Comparison of ENCODE assay signal across 23 cellular contexts in genomic region chr12:58895053-58895452, GRCh38. TPM values are rescaled to one million over a fixed set of nuclear protein-coding genes. Genes with fewer than 3 reads are reported as not detected.
DNase-seq lines count a peak whose midpoint lies in the region; ATAC-seq and TF ChIP-seq lines count a peak whose summit lies in the region.
"Had no signal": no experiment of that assay in that cellular context is flagged by ENCODE, and none has a peak within 500 bp of the region (broad histone marks: within the 10 kb centered on the region; RNA-seq: fewer than 3 reads in every experiment).

No MANE protein-coding gene starts in this region.

- DNase-seq in breast epithelium (ENCODE audit: low spot score in 2 of 2), result no peak
- DNase-seq in MCF 10A (ENCODE audit: unreplicated experiment), result no peak
- DNase-seq in left lobe of liver (ENCODE audit: low spot score), result no peak
- no peak for DNase-seq in suprapubic skin (ENCODE audit: low spot score in 2 of 2)
- no peak for DNase-seq in NK-92 (lab: John Stamatoyannopoulos, UW; ENCODE audit: unreplicated experiment)
- DNase-seq in glomerular visceral epithelial cell (ENCODE audit: extremely low spot score), result no peak
- DNase-seq in cerebellar nuclear complex (lab: John Stamatoyannopoulos, UW), result no peak
- DNase-seq: activated CD4-positive, alpha-beta T cell treated with anti-CD3 and anti-CD28 coated beads, Interleukin-2, amount 10 ng/mL, durations not matched to agents 24 days and 14 days; activated CD8-positive, alpha-beta memory T cell treated with anti-CD3 and anti-CD28 coated beads, Interleukin-2, amount 10 ng/mL, durations not matched to agents 7 days and 5 days; activated naive CD4-positive, alpha-beta T cell treated with anti-CD3 and anti-CD28 coated beads, Interleukin-2, amount 10 ng/mL, durations not matched to agents 7 days and 5 days; CD4-positive, alpha-beta memory T cell; hippocampal formation; NCI-H2171 treated with DMSO at 0.1 percent for 48 hours; NCI-H526; sigmoid colon; stimulated activated naive CD8-positive, alpha-beta T cell treated with anti-CD3 and anti-CD28 coated beads, Interleukin-15, amount 100 ng/mL, for 72 hours; T-helper 2 cell had no signal

- H3K27ac ChIP-seq in breast epithelium (peak overlapping the region; percentile 57 to 59), cingulate gyrus (ENCODE audit: low read depth, low read length) (peak overlapping the region; percentile 2), suprapubic skin (peak overlapping the region; percentile 40)
- H3K27ac ChIP-seq: KMS-11, sigmoid colon, SK-N-MC had no signal

- H3K9me3 ChIP-seq in breast epithelium (no peaks in the 10 kb centered on the region), suprapubic skin (no peaks in the 10 kb centered on the region)
- H3K9me3 ChIP-seq: sigmoid colon had no signal

- 74% methylated on average over 4 of the region's 4 CpGs for WGBS in suprapubic skin

- CTCF ChIA-PET in MCF 10A (lab: Yijun Ruan, JAX), result no interaction called here

- H3K36me3 ChIP-seq in breast epithelium (no peaks in the 10 kb centered on the region), suprapubic skin (no peaks in the 10 kb centered on the region)

- no peak overlapping the region for H3K4me3 Mint-ChIP-seq in MCF 10A (ENCODE audit: unreplicated experiment)
- H3K4me3 Mint-ChIP-seq: activated CD4-positive, alpha-beta T cell treated with anti-CD3 and anti-CD28 coated beads, Interleukin-2, amount 10 ng/mL, durations not matched to agents 24 days and 14 days; activated CD8-positive, alpha-beta memory T cell treated with anti-CD3 and anti-CD28 coated beads, Interleukin-2, amount 10 ng/mL, durations not matched to agents 7 days and 5 days; activated naive CD4-positive, alpha-beta T cell treated with anti-CD3 and anti-CD28 coated beads, Interleukin-2, amount 10 ng/mL, durations not matched to agents 7 days and 5 days; activated T-helper 1 cell treated with anti-CD3 and anti-CD28 coated beads, Interleukin-12 subunit alpha, Interleukin-12 subunit beta, Interleukin-2, Interleukin-4 antibody, amounts not matched to agents 30 ng/mL and 10 ng/mL and 1 ng/mL, durations not matched to agents 14 hours and 24 hours and 36 hours; CD4-positive, alpha-beta memory T cell; stimulated activated naive CD8-positive, alpha-beta T cell treated with anti-CD3 and anti-CD28 coated beads, Interleukin-15, amount 100 ng/mL, for 72 hours; type B pancreatic cell had no signal

- H3K27me3 Mint-ChIP-seq in MCF 10A (ENCODE audit: insufficient read depth, unreplicated experiment), result no peaks in the 10 kb centered on the region
- H3K27me3 Mint-ChIP-seq: activated CD4-positive, alpha-beta T cell treated with anti-CD3 and anti-CD28 coated beads, Interleukin-2, amount 10 ng/mL, durations not matched to agents 24 days and 14 days; activated CD8-positive, alpha-beta memory T cell treated with anti-CD3 and anti-CD28 coated beads, Interleukin-2, amount 10 ng/mL, durations not matched to agents 7 days and 5 days; activated naive CD4-positive, alpha-beta T cell treated with anti-CD3 and anti-CD28 coated beads, Interleukin-2, amount 10 ng/mL, durations not matched to agents 7 days and 5 days; CD4-positive, alpha-beta memory T cell; stimulated activated naive CD8-positive, alpha-beta T cell treated with anti-CD3 and anti-CD28 coated beads, Interleukin-15, amount 100 ng/mL, for 72 hours; type B pancreatic cell had no signal

- TF ChIP-seq CTCF in breast epithelium (IDR thresholded peaks at IDR 0.05), result no peak
- no peak for TF ChIP-seq CTCF in MCF 10A (IDR thresholded peaks at IDR 0.05; ENCODE audit: unreplicated experiment)
- no peak for TF ChIP-seq CTCF in suprapubic skin (IDR thresholded peaks at IDR 0.05)

- POLR2A ChIA-PET in MCF 10A (lab: Yijun Ruan, JAX), result interaction anchor here (1.1 to 1.7 kb wide), 2 partner anchors 15 to 184 kb away, joined by 5 to 6 read pairs; no protein-coding TSS in a partner anchor

- H3K36me3 Mint-ChIP-seq in MCF 10A (ENCODE audit: insufficient read depth, unreplicated experiment), result peaks cover 86% of the 10 kb centered on the region
- H3K36me3 Mint-ChIP-seq: activated CD8-positive, alpha-beta memory T cell treated with anti-CD3 and anti-CD28 coated beads, Interleukin-2, amount 10 ng/mL, durations not matched to agents 7 days and 5 days; activated naive CD4-positive, alpha-beta T cell treated with anti-CD3 and anti-CD28 coated beads, Interleukin-2, amount 10 ng/mL, durations not matched to agents 7 days and 5 days; CD4-positive, alpha-beta memory T cell had no signal

- H3K4me3 ChIP-seq in breast epithelium, result peak overlapping the region in 1 of 3 donors; percentile 32
- H3K4me3 ChIP-seq in suprapubic skin, result no peak overlapping the region
- H3K4me3 ChIP-seq: sigmoid colon, SK-N-MC had no signal

- H3K27me3 ChIP-seq in breast epithelium, result no peaks in the 10 kb centered on the region
- no peaks in the 10 kb centered on the region for H3K27me3 ChIP-seq in suprapubic skin
- H3K27me3 ChIP-seq: sigmoid colon had no signal

- peaks cover 24% of the 10 kb centered on the region for H3K4me1 Mint-ChIP-seq in MCF 10A (ENCODE audit: insufficient read depth, unreplicated experiment)
- H3K4me1 Mint-ChIP-seq: activated CD4-positive, alpha-beta T cell treated with anti-CD3 and anti-CD28 coated beads, Interleukin-2, amount 10 ng/mL, durations not matched to agents 24 days and 14 days; activated CD8-positive, alpha-beta memory T cell treated with anti-CD3 and anti-CD28 coated beads, Interleukin-2, amount 10 ng/mL, durations not matched to agents 7 days and 5 days; activated naive CD4-positive, alpha-beta T cell treated with anti-CD3 and anti-CD28 coated beads, Interleukin-2, amount 10 ng/mL, durations not matched to agents 7 days and 5 days; CD4-positive, alpha-beta memory T cell; stimulated activated naive CD8-positive, alpha-beta T cell treated with anti-CD3 and anti-CD28 coated beads, Interleukin-15, amount 100 ng/mL, for 72 hours had no signal

- TF ChIP-seq POLR2A in breast epithelium (IDR thresholded peaks at IDR 0.05) (no peak), suprapubic skin (IDR thresholded peaks at IDR 0.05) (no peak)

- H3K4me1 ChIP-seq in breast epithelium (no peaks in the 10 kb centered on the region), suprapubic skin (peaks cover 67% of the 10 kb centered on the region)

- BruUV-seq in MCF 10A (replicated peaks; lab: Mats Ljungman, UMichigan), result no TSS peak

- no peaks in the 10 kb centered on the region for H3K9me3 Mint-ChIP-seq in MCF 10A (ENCODE audit: unreplicated experiment)
- H3K9me3 Mint-ChIP-seq: activated CD4-positive, alpha-beta T cell treated with anti-CD3 and anti-CD28 coated beads, Interleukin-2, amount 10 ng/mL, durations not matched to agents 24 days and 14 days; activated T-helper 1 cell treated with anti-CD3 and anti-CD28 coated beads, Interleukin-12 subunit alpha, Interleukin-12 subunit beta, Interleukin-2, Interleukin-4 antibody, amounts not matched to agents 30 ng/mL and 10 ng/mL and 1 ng/mL, durations not matched to agents 14 hours and 24 hours and 36 hours; stimulated activated naive CD8-positive, alpha-beta T cell treated with anti-CD3 and anti-CD28 coated beads, Interleukin-15, amount 100 ng/mL, for 72 hours; type B pancreatic cell had no signal

- H3K27ac Mint-ChIP-seq in MCF 10A (ENCODE audit: low read depth, unreplicated experiment), result no peak overlapping the region
- H3K27ac Mint-ChIP-seq: activated CD4-positive, alpha-beta T cell treated with anti-CD3 and anti-CD28 coated beads, Interleukin-2, amount 10 ng/mL, durations not matched to agents 24 days and 14 days; activated CD8-positive, alpha-beta memory T cell treated with anti-CD3 and anti-CD28 coated beads, Interleukin-2, amount 10 ng/mL, durations not matched to agents 7 days and 5 days; activated naive CD4-positive, alpha-beta T cell treated with anti-CD3 and anti-CD28 coated beads, Interleukin-2, amount 10 ng/mL, durations not matched to agents 7 days and 5 days; activated T-helper 1 cell treated with anti-CD3 and anti-CD28 coated beads, Interleukin-12 subunit alpha, Interleukin-12 subunit beta, Interleukin-2, Interleukin-4 antibody, amounts not matched to agents 30 ng/mL and 10 ng/mL and 1 ng/mL, durations not matched to agents 14 hours and 24 hours and 36 hours; CD4-positive, alpha-beta memory T cell; stimulated activated naive CD8-positive, alpha-beta T cell treated with anti-CD3 and anti-CD28 coated beads, Interleukin-15, amount 100 ng/mL, for 72 hours; type B pancreatic cell had no signal

- intact Hi-C loops in breast epithelium (cut with DNase I; ENCODE audit: low total_unique reads), result no loop called here
- intact Hi-C loops in MCF 10A (cut with micrococcal nuclease), result no loop called here

- TF ChIP-seq EP300 in suprapubic skin (IDR thresholded peaks at IDR 0.05), result no peak

- ATAC-seq in left lobe of liver, result peak; percentile 48
- ATAC-seq: activated CD8-positive, alpha-beta memory T cell treated with anti-CD3 and anti-CD28 coated beads, Interleukin-2, amount 10 ng/mL, durations not matched to agents 7 days and 5 days; stimulated activated naive CD8-positive, alpha-beta T cell treated with anti-CD3 and anti-CD28 coated beads, Interleukin-15, amount 100 ng/mL, for 72 hours had no signal

RNA-seq across cellular contexts. Expression of gene LRIG3, which starts 25.3 kb away (rescaled TPM):
- total RNA-seq in breast epithelium (100 to 1,000 TPM; 116 to 139 (median 125) TPM), MCF 10A (2022) (26.5 and 41.5 TPM in 2 replicates), left lobe of liver (10.8 TPM), suprapubic skin (100 to 1,000 TPM in 3 of 4 donors, 10 to 100 TPM in 1; 56.5 to 225 (median 110) TPM)
- total RNA-seq: activated CD4-positive, alpha-beta T cell treated with anti-CD3 and anti-CD28 coated beads, Interleukin-2, amount 10 ng/mL, durations not matched to agents 24 days and 14 days; activated T-helper 1 cell treated with anti-CD3 and anti-CD28 coated beads, Interleukin-12 subunit alpha, Interleukin-12 subunit beta, Interleukin-2, Interleukin-4 antibody, amounts not matched to agents 30 ng/mL and 10 ng/mL and 1 ng/mL, durations not matched to agents 14 hours and 24 hours and 36 hours; CD4-positive, alpha-beta memory T cell; mononuclear cell had no signal

Comparison
In these comparisons a context has a peak if more than half of its experiments do, and no peak if none do; other contexts are left out.
1. H3K27ac ChIP-seq: peak in every context shown above with its lines; median percentile 58 in breast epithelium; 40 in suprapubic skin; 2 in cingulate gyrus.